32 cellular contexts compared by ENCODE assay signal in genomic region chr4:140227286-140227685, GRCh38.
"Had no signal": no experiment of that assay in that cellular context is flagged by ENCODE, and none has a peak within 500 bp of the region (broad histone marks: within the 10 kb centered on the region; RNA-seq: fewer than 3 reads in every experiment).

No MANE protein-coding gene starts in this region.

- H3K27me3 Mint-ChIP-seq: activated naive CD8-positive, alpha-beta T cell treated with anti-CD3 and anti-CD28 coated beads for 36 hours had no signal

- H3K36me3 Mint-ChIP-seq: activated naive CD8-positive, alpha-beta T cell treated with anti-CD3 and anti-CD28 coated beads for 36 hours had no signal

- H3K27me3 ChIP-seq: brain microvascular endothelial cell had no signal

- H3K27ac Mint-ChIP-seq: activated CD4-positive, alpha-beta T cell treated with anti-CD3 and anti-CD28 coated beads, Interleukin-2, amount 10 ng/mL, durations not matched to agents 24 days and 14 days; activated CD8-positive, alpha-beta T cell treated with anti-CD3 and anti-CD28 coated beads for 36 hours; activated naive CD8-positive, alpha-beta T cell treated with anti-CD3 and anti-CD28 coated beads for 36 hours; activated T-cell treated with anti-CD3 and anti-CD28 coated beads, Interleukin-2, amount 50 U/mL, for 72 hours; activated T-helper 17 cell treated with anti-CD3 and anti-CD28 coated beads, Interleukin-2, amount 50 U/mL, for 72 hours had no signal

- H3K4me3 ChIP-seq: PC-9 had no signal

- H3K27ac ChIP-seq: brain microvascular endothelial cell, PC-9, RWPE1, WERI-Rb-1 had no signal

- DNase-seq: activated CD4-positive, alpha-beta T cell treated with anti-CD3 and anti-CD28 coated beads, Interleukin-2, amount 10 ng/mL, durations not matched to agents 24 days and 14 days; activated CD4-positive, alpha-beta T cell treated with anti-CD3 and anti-CD28 coated beads, Interleukin-2, amount 50 U/mL, for 4 hours; activated CD8-positive, alpha-beta T cell treated with anti-CD3 and anti-CD28 coated beads for 36 hours; activated effector memory CD4-positive, alpha-beta T cell treated with anti-CD3 and anti-CD28 coated beads, Interleukin-2, amount 50 U/mL, for 16 hours; activated naive CD4-positive, alpha-beta T cell; activated naive CD4-positive, alpha-beta T cell treated with anti-CD3 and anti-CD28 coated beads, Interleukin-2, amount 50 U/mL, for 16 hours; activated naive CD8-positive, alpha-beta T cell treated with anti-CD3 and anti-CD28 coated beads for 36 hours; activated T-cell treated with anti-CD3 and anti-CD28 coated beads, Interleukin-2, amount 50 U/mL, for 1 hour; activated T-cell treated with anti-CD3 and anti-CD28 coated beads, Interleukin-2, amount 50 U/mL, for 72 hours; amniotic stem cell; aorta; brain microvascular endothelial cell; central memory CD4-positive, alpha-beta T cell; NCI-H1105; NCI-H1417 treated with DMSO at 0.1 percent for 48 hours; NCI-H187 treated with DMSO at 0.1 percent for 48 hours; NCI-H2081; NCI-H2171 treated with DMSO at 0.1 percent for 48 hours; NCI-H2227 treated with DMSO at 0.1 percent for 48 hours; NCI-H446; NCI-H524; NK-92 treated with Interleukin-12 subunit alpha and Interleukin-12 subunit beta, amount 100 ng/mL, for 24 hours; PC-9; SIG-M5; SW 1271; T-helper 1 cell; T-helper 2 cell; T-helper 9 cell; WERI-Rb-1 had no signal

- H3K4me2 ChIP-seq: PC-9 had no signal

- FAIRE-seq: RCC 7860 had no signal

- H3K4me3 Mint-ChIP-seq: activated CD4-positive, alpha-beta T cell treated with anti-CD3 and anti-CD28 coated beads, Interleukin-2, amount 10 ng/mL, durations not matched to agents 24 days and 14 days; activated CD8-positive, alpha-beta T cell treated with anti-CD3 and anti-CD28 coated beads for 36 hours; activated naive CD8-positive, alpha-beta T cell treated with anti-CD3 and anti-CD28 coated beads for 36 hours; activated T-cell treated with anti-CD3 and anti-CD28 coated beads, Interleukin-2, amount 50 U/mL, for 72 hours; activated T-helper 17 cell treated with anti-CD3 and anti-CD28 coated beads, Interleukin-2, amount 50 U/mL, for 72 hours had no signal

- H2AFZ ChIP-seq: PC-9 had no signal

- H3K4me1 Mint-ChIP-seq: activated CD4-positive, alpha-beta T cell treated with anti-CD3 and anti-CD28 coated beads, Interleukin-2, amount 10 ng/mL, durations not matched to agents 24 days and 14 days; activated T-helper 17 cell treated with anti-CD3 and anti-CD28 coated beads, Interleukin-2, amount 50 U/mL, for 72 hours had no signal

- H3K36me3 ChIP-seq: brain microvascular endothelial cell, WERI-Rb-1 had no signal

- H3K9me3 Mint-ChIP-seq: activated CD8-positive, alpha-beta T cell treated with anti-CD3 and anti-CD28 coated beads for 36 hours; activated naive CD8-positive, alpha-beta T cell treated with anti-CD3 and anti-CD28 coated beads for 36 hours; activated T-cell treated with anti-CD3 and anti-CD28 coated beads, Interleukin-2, amount 50 U/mL, for 72 hours; activated T-helper 17 cell treated with anti-CD3 and anti-CD28 coated beads, Interleukin-2, amount 50 U/mL, for 72 hours had no signal
